In the genomic region with DNA sequence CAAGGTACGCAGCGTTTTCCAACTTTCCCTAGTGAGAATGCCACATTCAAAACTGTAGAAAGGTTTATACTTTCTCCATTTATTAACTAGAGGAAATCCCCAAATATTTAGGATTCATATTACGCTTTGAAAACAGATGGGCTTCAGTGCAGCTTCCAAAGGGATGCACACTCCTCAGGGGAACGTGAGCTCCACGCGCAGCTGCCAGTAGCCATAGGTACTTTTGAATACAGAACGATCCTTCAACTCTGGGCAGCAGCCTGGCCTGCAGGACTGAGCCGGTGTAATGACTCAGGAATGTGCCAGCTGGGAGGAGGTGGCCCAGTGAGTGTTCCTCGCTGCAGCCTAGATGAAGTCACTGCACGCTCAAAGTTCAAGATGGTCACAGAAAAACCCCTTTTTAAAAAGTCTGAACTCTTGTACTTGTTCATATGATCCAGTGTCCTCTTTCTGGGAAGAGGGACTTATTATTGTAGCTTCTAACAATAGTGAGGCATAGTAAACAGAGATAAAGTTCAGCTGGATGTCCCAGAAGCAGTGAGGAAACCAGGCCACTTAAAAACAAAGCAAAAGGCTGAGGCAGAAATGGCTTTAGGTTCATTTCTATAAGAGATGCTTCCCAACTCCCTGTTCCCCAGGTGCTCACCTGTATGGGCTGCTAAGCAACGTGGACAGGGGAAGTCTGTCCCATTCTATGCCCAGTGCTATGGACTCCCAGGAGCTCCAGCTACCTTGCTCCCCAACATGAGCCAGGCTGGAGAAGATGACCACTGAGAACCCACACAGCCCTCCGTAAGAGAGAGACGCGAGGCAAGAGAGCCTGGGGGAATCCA, we compare ENCODE assay signal across 1 cellular context.
TF ChIP-seq lines count a peak whose summit lies in the region.

No MANE protein-coding gene starts in this region.

TF ChIP-seq in IMR-90, 13 proteins besides CTCF, POLR2A, EP300 and RAD21 (continued from another document):
- TF ChIP-seq MAFK (IDR thresholded peaks at IDR 0.05; ENCODE audit: low read depth, low read length) (peak; percentile 24; the same call in 1 of the 2 replicates), SMC3 (IDR thresholded peaks at IDR 0.05; ENCODE audit: low read depth, low read length) (no peak), NFE2L2 (IDR thresholded peaks at IDR 0.05; ENCODE audit: low read depth, low read length) (peak; percentile 45; the same call in 1 of the 2 replicates), FOS (IDR thresholded peaks at IDR 0.05; ENCODE audit: low read depth, low read length) (peak; percentile 77)
- TF ChIP-seq, protein P1, sequence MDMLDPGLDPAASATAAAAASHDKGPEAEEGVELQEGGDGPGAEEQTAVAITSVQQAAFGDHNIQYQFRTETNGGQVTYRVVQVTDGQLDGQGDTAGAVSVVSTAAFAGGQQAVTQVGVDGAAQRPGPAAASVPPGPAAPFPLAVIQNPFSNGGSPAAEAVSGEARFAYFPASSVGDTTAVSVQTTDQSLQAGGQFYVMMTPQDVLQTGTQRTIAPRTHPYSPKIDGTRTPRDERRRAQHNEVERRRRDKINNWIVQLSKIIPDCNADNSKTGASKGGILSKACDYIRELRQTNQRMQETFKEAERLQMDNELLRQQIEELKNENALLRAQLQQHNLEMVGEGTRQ (IDR thresholded peaks at IDR 0.05; ENCODE audit: low read depth, low read length): no peak
